38 cellular contexts compared by ENCODE assay signal in genomic region chr4:26507286-26507685, GRCh38. TPM values are rescaled to one million over a fixed set of nuclear protein-coding genes. Genes with fewer than 3 reads are reported as not detected.
"Had no signal": no experiment of that assay in that cellular context is flagged by ENCODE, and none has a peak within 500 bp of the region (broad histone marks: within the 10 kb centered on the region; RNA-seq: fewer than 3 reads in every experiment).

No MANE protein-coding gene starts in this region.

- H3K27ac ChIP-seq: KMS-11 had no signal

- H3K4me3 ChIP-seq: MG63 had no signal

- H3K9ac ChIP-seq: KMS-11 had no signal

- H3K4me2 ChIP-seq: KMS-11 had no signal

- H3K27me3 ChIP-seq: MG63 had no signal

- H3K36me3 ChIP-seq: MG63 had no signal

- DNase-seq: Karpas-422, Kasumi-1, MG63, MM.1S, MV-4-11, NCI-H1048, NCI-H1092, NCI-H1092 treated with DMSO at 0.1 percent for 48 hours, NCI-H1105, NCI-H1105 treated with DMSO at 0.1 percent for 48 hours, NCI-H1417, NCI-H1417 treated with DMSO at 0.1 percent for 48 hours, NCI-H1436, NCI-H1436 treated with DMSO at 0.1 percent for 48 hours, NCI-H146, NCI-H1694, NCI-H1694 treated with DMSO at 0.1 percent for 48 hours, NCI-H187, NCI-H187 treated with DMSO at 0.1 percent for 48 hours, NCI-H1930, NCI-H2029, NCI-H2029 treated with DMSO at 0.1 percent for 48 hours, NCI-H2081, NCI-H2081 treated with DMSO at 0.1 percent for 48 hours, NCI-H2107, NCI-H2171, NCI-H2171 treated with DMSO at 0.1 percent for 48 hours, NCI-H2227 treated with DMSO at 0.1 percent for 48 hours, NCI-H226, NCI-H345, NCI-H446, NCI-H446 treated with DMSO at 0.1 percent for 48 hours, NCI-H510A, NCI-H510A treated with DMSO at 0.1 percent for 48 hours had no signal

- H3K9me3 ChIP-seq: MG63 had no signal

RNA-seq across cellular contexts. Expression of gene CCKAR, which starts 17.0 kb away (rescaled TPM):
- total RNA-seq: LHCN-M2, MCF 10A, NCI-H460 had no signal
